22 cellular contexts compared by ENCODE assay signal in genomic region chr11:82176365-82176764, GRCh38.
"Had no signal": no experiment of that assay in that cellular context is flagged by ENCODE, and none has a peak within 500 bp of the region (broad histone marks: within the 10 kb centered on the region; RNA-seq: fewer than 3 reads in every experiment).

No MANE protein-coding gene starts in this region.

- H3K36me3 Mint-ChIP-seq: natural killer cell treated with Interleukin-12 subunit alpha and Interleukin-12 subunit beta and Interleukin-15 and Interleukin-18, amount 100 ng/mL, for 72 hours; neural progenitor cell; stimulated activated memory B cell treated with anti-CD40 and anti-IgM and Interleukin-4, amounts not matched to agents 10 μg/mL and 1 μg/mL and 100 μg/mL, for 72 hours had no signal

- H3K4me3 Mint-ChIP-seq: endodermal cell; natural killer cell treated with Interleukin-12 subunit alpha and Interleukin-12 subunit beta and Interleukin-15 and Interleukin-18, amount 100 ng/mL, for 72 hours; neural progenitor cell; stimulated activated memory B cell treated with anti-CD40 and anti-IgM and Interleukin-4, amounts not matched to agents 10 μg/mL and 1 μg/mL and 100 μg/mL, for 72 hours; stimulated activated naive CD8-positive, alpha-beta T cell treated with anti-CD3 and anti-CD28 coated beads, Interleukin-15, Interleukin-2, amounts not matched to agents 100 ng/mL and 50 ng/mL, for 24 hours had no signal

- FAIRE-seq: endothelial cell of umbilical vein had no signal

- H2AFZ ChIP-seq: hepatocyte, neural progenitor cell had no signal

- H3K4me1 ChIP-seq: neural progenitor cell, tibial artery, upper lobe of right lung had no signal

- H3K9me3 ChIP-seq: ovary, tibial artery, upper lobe of right lung had no signal

- DNase-seq: effector CD4-positive, alpha-beta T cell; endodermal cell; erythroblast; foreskin melanocyte; head of caudate nucleus; kidney; left cardiac atrium; mammary epithelial cell; nucleus accumbens; ovary; right cardiac atrium; stimulated activated CD4-positive, alpha-beta T cell treated with anti-CD3 and anti-CD28 coated beads, Interleukin-4, amount 100 ng/mL, for 1 hour; tibial artery; upper lobe of right lung had no signal

- ATAC-seq: left cardiac atrium; natural killer cell treated with Interleukin-12 subunit alpha and Interleukin-12 subunit beta and Interleukin-15 and Interleukin-18, amount 100 ng/mL, for 72 hours; right cardiac atrium; stimulated activated memory B cell treated with anti-CD40 and anti-IgM and Interleukin-4, amounts not matched to agents 10 μg/mL and 1 μg/mL and 100 μg/mL, for 72 hours; upper lobe of right lung had no signal

- H3K4me2 ChIP-seq: hepatocyte, neural progenitor cell had no signal

- H3K27me3 Mint-ChIP-seq: natural killer cell treated with Interleukin-12 subunit alpha and Interleukin-12 subunit beta and Interleukin-15 and Interleukin-18, amount 100 ng/mL, for 72 hours; progenitor cell of endocrine pancreas; stimulated activated memory B cell treated with anti-CD40 and anti-IgM and Interleukin-4, amounts not matched to agents 10 μg/mL and 1 μg/mL and 100 μg/mL, for 72 hours; stimulated activated naive CD8-positive, alpha-beta T cell treated with anti-CD3 and anti-CD28 coated beads, Interleukin-15, Interleukin-2, amounts not matched to agents 100 ng/mL and 50 ng/mL, for 24 hours had no signal

- H3K9me3 Mint-ChIP-seq: stimulated activated memory B cell treated with anti-CD40 and anti-IgM and Interleukin-4, amounts not matched to agents 10 μg/mL and 1 μg/mL and 100 μg/mL, for 72 hours; stimulated activated naive CD8-positive, alpha-beta T cell treated with anti-CD3 and anti-CD28 coated beads, Interleukin-15, Interleukin-2, amounts not matched to agents 100 ng/mL and 50 ng/mL, for 24 hours had no signal

- H3K27me3 ChIP-seq: hepatocyte, neural progenitor cell, ovary, tibial artery, upper lobe of right lung had no signal

- H3K27ac Mint-ChIP-seq: endodermal cell; natural killer cell treated with Interleukin-12 subunit alpha and Interleukin-12 subunit beta and Interleukin-15 and Interleukin-18, amount 100 ng/mL, for 72 hours; neural progenitor cell; progenitor cell of endocrine pancreas; stimulated activated memory B cell treated with anti-CD40 and anti-IgM and Interleukin-4, amounts not matched to agents 10 μg/mL and 1 μg/mL and 100 μg/mL, for 72 hours; stimulated activated naive CD8-positive, alpha-beta T cell treated with anti-CD3 and anti-CD28 coated beads, Interleukin-15, Interleukin-2, amounts not matched to agents 100 ng/mL and 50 ng/mL, for 24 hours had no signal

- H3K27ac ChIP-seq: coronary artery, hepatocyte, neural progenitor cell, ovary, tibial artery, upper lobe of right lung had no signal

- H3K4me1 Mint-ChIP-seq: neural progenitor cell; stimulated activated memory B cell treated with anti-CD40 and anti-IgM and Interleukin-4, amounts not matched to agents 10 μg/mL and 1 μg/mL and 100 μg/mL, for 72 hours had no signal

- H3K79me2 ChIP-seq: hepatocyte had no signal

- H3K36me3 ChIP-seq: neural progenitor cell, ovary, tibial artery, upper lobe of right lung had no signal

- H3K9ac ChIP-seq: neural progenitor cell had no signal

- H3K4me3 ChIP-seq: coronary artery, hepatocyte, neural progenitor cell, ovary, tibial artery, upper lobe of right lung had no signal
